9 cellular contexts compared by ENCODE assay signal in genomic region chr1:198734323-198735008, GRCh38.
A peak's percentile ranks its signal among the peaks of the same experiment; 100 is the strongest.
DNase-seq lines count a peak whose midpoint lies in the region; ATAC-seq and TF ChIP-seq lines count a peak whose summit lies in the region.
"Had no signal": no experiment of that assay in that cellular context is flagged by ENCODE, and none has a peak within 500 bp of the region (broad histone marks: within the 10 kb centered on the region; RNA-seq: fewer than 3 reads in every experiment).

No MANE protein-coding gene starts in this region.

- H3K27ac Mint-ChIP-seq in stimulated activated memory B cell treated with anti-CD40 and anti-IgM and Interleukin-4, amounts not matched to agents 10 μg/mL and 1 μg/mL and 100 μg/mL, for 72 hours, result peak overlapping the region; percentile 69
- H3K27ac Mint-ChIP-seq in Caco-2 (ENCODE audit: unreplicated experiment), result no peak overlapping the region
- H3K27ac Mint-ChIP-seq in type B pancreatic cell, result no peak overlapping the region

- DNase-seq in activated T-cell treated with anti-CD3 and anti-CD28 coated beads, Interleukin-2, amount 50 U/mL, for 4 hours, result no peak
- no peak for DNase-seq in activated T-cell treated with anti-CD3 and anti-CD28 coated beads, Interleukin-2, amount 50 U/mL, for 1 hour
- DNase-seq in Karpas-422, result no peak
- no peak for DNase-seq in NCI-H2171 (lab: John Stamatoyannopoulos, UW)
- no peak for DNase-seq in Caco-2
- DNase-seq in type B pancreatic cell (ENCODE audit: extremely low spot score, unreplicated experiment), result no peak
- DNase-seq: midbrain had no signal

- H4K20me1 ChIP-seq in Karpas-422 (ENCODE audit: insufficient read depth, low read depth, low read length), result no peaks in the 10 kb centered on the region

- H3K9ac ChIP-seq in Karpas-422 (ENCODE audit: low read length), result no peak overlapping the region

- peaks cover 5% of the 10 kb centered on the region for H3K9me3 Mint-ChIP-seq in activated T-cell treated with anti-CD3 and anti-CD28 coated beads, Interleukin-2, amount 50 U/mL, for 4 hours
- no peaks in the 10 kb centered on the region for H3K9me3 Mint-ChIP-seq in stimulated activated memory B cell treated with anti-CD40 and anti-IgM and Interleukin-4, amounts not matched to agents 10 μg/mL and 1 μg/mL and 100 μg/mL, for 72 hours
- no peaks in the 10 kb centered on the region for H3K9me3 Mint-ChIP-seq in Caco-2 (ENCODE audit: unreplicated experiment)
- no peaks in the 10 kb centered on the region for H3K9me3 Mint-ChIP-seq in type B pancreatic cell

- H3K9me2 ChIP-seq in Karpas-422 (replicated peaks; ENCODE audit: insufficient read depth, low read length), result no peaks in the 10 kb centered on the region

- H3K27me3 Mint-ChIP-seq in activated T-cell treated with anti-CD3 and anti-CD28 coated beads, Interleukin-2, amount 50 U/mL, for 4 hours (ENCODE audit: low read depth), result no peaks in the 10 kb centered on the region
- H3K27me3 Mint-ChIP-seq in stimulated activated memory B cell treated with anti-CD40 and anti-IgM and Interleukin-4, amounts not matched to agents 10 μg/mL and 1 μg/mL and 100 μg/mL, for 72 hours, result no peaks in the 10 kb centered on the region
- H3K27me3 Mint-ChIP-seq in Caco-2 (ENCODE audit: insufficient read depth, unreplicated experiment) (peaks cover 5% of the 10 kb centered on the region), type B pancreatic cell (no peaks in the 10 kb centered on the region)

- POLR2A ChIA-PET in Caco-2 (lab: Charles Lee), result no interaction called here

- no peak overlapping the region for H2AFZ ChIP-seq in Karpas-422 (ENCODE audit: low read length)

- H3K4me3 ChIP-seq in Karpas-422 (ENCODE audit: low read length) (no peak overlapping the region), Caco-2 (ENCODE audit: low read depth, low read length) (no peak overlapping the region)

- H3K4me1 Mint-ChIP-seq in activated T-cell treated with anti-CD3 and anti-CD28 coated beads, Interleukin-2, amount 50 U/mL, for 4 hours (ENCODE audit: low read depth), result peaks cover 63% of the 10 kb centered on the region
- peaks cover 29% of the 10 kb centered on the region for H3K4me1 Mint-ChIP-seq in stimulated activated memory B cell treated with anti-CD40 and anti-IgM and Interleukin-4, amounts not matched to agents 10 μg/mL and 1 μg/mL and 100 μg/mL, for 72 hours
- H3K4me1 Mint-ChIP-seq in Caco-2 (ENCODE audit: low read depth, unreplicated experiment), result no peaks in the 10 kb centered on the region
- no peaks in the 10 kb centered on the region for H3K4me1 Mint-ChIP-seq in type B pancreatic cell (ENCODE audit: unreplicated experiment)

- no peaks in the 10 kb centered on the region for H3K9me3 ChIP-seq in Karpas-422 (ENCODE audit: low read length)
- H3K9me3 ChIP-seq in Caco-2, result no peaks in the 10 kb centered on the region

- H3K4me3 Mint-ChIP-seq in activated T-cell treated with anti-CD3 and anti-CD28 coated beads, Interleukin-2, amount 50 U/mL, for 4 hours, result no peak overlapping the region
- no peak overlapping the region for H3K4me3 Mint-ChIP-seq in stimulated activated memory B cell treated with anti-CD40 and anti-IgM and Interleukin-4, amounts not matched to agents 10 μg/mL and 1 μg/mL and 100 μg/mL, for 72 hours
- no peak overlapping the region for H3K4me3 Mint-ChIP-seq in Caco-2 (ENCODE audit: unreplicated experiment)
- H3K4me3 Mint-ChIP-seq in type B pancreatic cell, result no peak overlapping the region

- BruUV-seq in Caco-2 (replicated peaks; lab: Mats Ljungman, UMichigan), result no TSS peak

- TF ChIP-seq CTCF in Caco-2 (IDR thresholded peaks at IDR 0.05; ENCODE audit: insufficient read depth in 1 of 2, low read depth in 1 of 2, low read length in 1 of 2, severe bottlenecking in 1 of 2, unreplicated experiment in 1 of 2), result no peak
- no peak for TF ChIP-seq CTCF in type B pancreatic cell (conservative IDR thresholded peaks at IDR 0.05)

- no peak overlapping the region for H3K4me2 ChIP-seq in Karpas-422 (ENCODE audit: low read depth, low read length, poor library complexity, severe bottlenecking)

- H3K36me3 ChIP-seq in Karpas-422 (ENCODE audit: insufficient read depth, low read length) (peaks cover 92% of the 10 kb centered on the region), Caco-2 (ENCODE audit: control insufficient read depth, insufficient read depth, low read length) (no peaks in the 10 kb centered on the region)

- H3K4me1 ChIP-seq in Karpas-422 (ENCODE audit: low read length) (no peaks in the 10 kb centered on the region), Caco-2 (no peaks in the 10 kb centered on the region)

- CTCF ChIA-PET in Caco-2 (lab: Charles Lee), result no interaction called here

- H3K27me3 ChIP-seq in Karpas-422 (ENCODE audit: low read length) (no peaks in the 10 kb centered on the region), Caco-2 (replicated peaks; ENCODE audit: control insufficient read depth, insufficient read depth, low read length) (no peaks in the 10 kb centered on the region; the same call in 1 of the 2 replicates)

- peak overlapping the region; percentile 18; the same call in 1 of the 2 replicates for H3K27ac ChIP-seq in Karpas-422 (ENCODE audit: low read length)

- H3K79me2 ChIP-seq in Karpas-422 (ENCODE audit: low read length), result peaks cover 33% of the 10 kb centered on the region

- H3K36me3 Mint-ChIP-seq in activated T-cell treated with anti-CD3 and anti-CD28 coated beads, Interleukin-2, amount 50 U/mL, for 4 hours (ENCODE audit: insufficient read depth), result peaks cover 64% of the 10 kb centered on the region
- peaks cover 75% of the 10 kb centered on the region for H3K36me3 Mint-ChIP-seq in stimulated activated memory B cell treated with anti-CD40 and anti-IgM and Interleukin-4, amounts not matched to agents 10 μg/mL and 1 μg/mL and 100 μg/mL, for 72 hours
- H3K36me3 Mint-ChIP-seq in Caco-2 (ENCODE audit: insufficient read depth, unreplicated experiment) (no peaks in the 10 kb centered on the region), type B pancreatic cell (no peaks in the 10 kb centered on the region)

- intact Hi-C loops in Caco-2 (cut with micrococcal nuclease; ENCODE audit: unreplicated experiment), result no loop called here

- ATAC-seq in activated T-cell treated with anti-CD3 and anti-CD28 coated beads, Interleukin-2, amount 50 U/mL, for 4 hours, result peak; percentile 86 to 88
- peak; percentile 84 for ATAC-seq in HG02623 (IDR thresholded peaks at IDR 0.05; ENCODE audit: unreplicated experiment)
- peak; percentile 86 for ATAC-seq in stimulated activated memory B cell treated with anti-CD40 and anti-IgM and Interleukin-4, amounts not matched to agents 10 μg/mL and 1 μg/mL and 100 μg/mL, for 72 hours
